Comparison of ENCODE assay signal across 8 cellular contexts in genomic region chr5:149959406-149960236, GRCh38. TPM values are rescaled to one million over a fixed set of nuclear protein-coding genes. Genes with fewer than 3 reads are reported as not detected.
DNase-seq lines count a peak whose midpoint lies in the region; ATAC-seq and TF ChIP-seq lines count a peak whose summit lies in the region.

No MANE protein-coding gene starts in this region.

- H3K4me1 ChIP-seq in naive thymus-derived CD4-positive, alpha-beta T cell (ENCODE audit: control insufficient read depth in 2 of 2, insufficient read depth in 2 of 2, low read length in 2 of 2) = peaks cover 16 to 28% of the 10 kb centered on the region in 2 donors
- H3K4me1 ChIP-seq in stomach smooth muscle (ENCODE audit: control insufficient read depth, insufficient read depth, low read length) = peaks cover 15% of the 10 kb centered on the region

- H3K4me3 Mint-ChIP-seq in activated CD8-positive, alpha-beta T cell treated with anti-CD3 and anti-CD28 coated beads, Interleukin-2, amount 10 ng/mL, durations not matched to agents 7 days and 5 days = peak overlapping the region; percentile 85
- H3K4me3 Mint-ChIP-seq in naive thymus-derived CD4-positive, alpha-beta T cell = peak overlapping the region; percentile 90 to 100 (median 96)

- H3K4me3 ChIP-seq in GM12875 (ENCODE audit: low read depth, low read length) = peak overlapping the region; percentile 79
- H3K4me3 ChIP-seq in epithelial cell of proximal tubule (ENCODE audit: low read depth, low read length) = peak overlapping the region; percentile 87
- peak overlapping the region; percentile 98 for H3K4me3 ChIP-seq in naive thymus-derived CD4-positive, alpha-beta T cell (ENCODE audit: low read length)
- peak overlapping the region; percentile 45 to 88 for H3K4me3 ChIP-seq in stomach smooth muscle (ENCODE audit: low read length in 2 of 2)

- CTCF ChIA-PET in activated CD8-positive, alpha-beta T cell treated with anti-CD3 and anti-CD28 coated beads, Interleukin-2, amount 10 ng/mL, durations not matched to agents 7 days and 5 days (lab: Charles Lee) = interaction anchor here (0.7 to 5.9 kb wide), 32 partner anchors 9 to 341 kb away, joined by 3 to 107 read pairs (median 5); partner anchors contain the start of genes HMGXB3 and TIGD6
- CTCF ChIA-PET in naive thymus-derived CD4-positive, alpha-beta T cell (lab: Charles Lee) = interaction anchor here (0.6 to 1.9 kb wide), 8 partner anchors 31 to 462 kb away, joined by 3 to 8 read pairs (median 3); partner anchors contain the start of genes HMGXB3 and TIGD6

- no peaks in the 10 kb centered on the region for H3K27me3 ChIP-seq in naive thymus-derived CD4-positive, alpha-beta T cell (ENCODE audit: control insufficient read depth in 2 of 2, insufficient read depth in 2 of 2, low read length in 2 of 2)
- no peaks in the 10 kb centered on the region for H3K27me3 ChIP-seq in stomach smooth muscle (ENCODE audit: control insufficient read depth in 1 of 2, insufficient read depth in 2 of 2, low read length in 2 of 2)

- no peaks in the 10 kb centered on the region for H3K9me3 Mint-ChIP-seq in activated CD8-positive, alpha-beta T cell treated with anti-CD3 and anti-CD28 coated beads, Interleukin-2, amount 10 ng/mL, durations not matched to agents 7 days and 5 days (ENCODE audit: insufficient read depth)
- peaks cover 0 to 3% (median 0%) of the 10 kb centered on the region in 11 donors for H3K9me3 Mint-ChIP-seq in naive thymus-derived CD4-positive, alpha-beta T cell

- H3K36me3 ChIP-seq in naive thymus-derived CD4-positive, alpha-beta T cell (ENCODE audit: control insufficient read depth in 2 of 3, insufficient read depth in 3 of 3, low read length in 3 of 3) = peaks cover 0 to 4% (median 0%) of the 10 kb centered on the region in 3 experiments
- no peaks in the 10 kb centered on the region for H3K36me3 ChIP-seq in stomach smooth muscle (ENCODE audit: control insufficient read depth in 2 of 2, insufficient read depth in 2 of 2, low read length in 2 of 2)

- H3K9me3 ChIP-seq in naive thymus-derived CD4-positive, alpha-beta T cell (ENCODE audit: control insufficient read depth in 2 of 3, low read length in 3 of 3) = no peaks in the 10 kb centered on the region
- no peaks in the 10 kb centered on the region for H3K9me3 ChIP-seq in stomach smooth muscle (ENCODE audit: control insufficient read depth in 2 of 2, low read length in 2 of 2)

- DNase-seq in NCI-H69 (lab: John Stamatoyannopoulos, UW) (peak; percentile 70), epithelial cell of proximal tubule (ENCODE audit: low read depth) (no peak)
- peak; percentile 59 for DNase-seq in activated CD8-positive, alpha-beta T cell treated with anti-CD3 and anti-CD28 coated beads, Interleukin-2, amount 10 ng/mL, durations not matched to agents 7 days and 5 days
- peak in 7 of 9 donors; percentile 22 to 76 (median 29) for DNase-seq in naive thymus-derived CD4-positive, alpha-beta T cell

- no peaks in the 10 kb centered on the region for H3K27me3 Mint-ChIP-seq in activated CD8-positive, alpha-beta T cell treated with anti-CD3 and anti-CD28 coated beads, Interleukin-2, amount 10 ng/mL, durations not matched to agents 7 days and 5 days (ENCODE audit: low read depth)
- no peaks in the 10 kb centered on the region for H3K27me3 Mint-ChIP-seq in naive thymus-derived CD4-positive, alpha-beta T cell

- TF ChIP-seq CTCF in 22Rv1 (IDR thresholded peaks at IDR 0.05) (peak; percentile 75), GM12875 (IDR thresholded peaks at IDR 0.05; ENCODE audit: borderline replicate concordance, insufficient read depth, low read depth, low read length) (peak; percentile 63; the same call in 1 of the 2 replicates), epithelial cell of proximal tubule (conservative IDR thresholded peaks at IDR 0.05; ENCODE audit: low read depth, low read length) (peak; percentile 71)

- intact Hi-C loops in naive thymus-derived CD4-positive, alpha-beta T cell (cut with micrococcal nuclease) = loop anchor here (1.0 to 10.0 kb wide), 19 partner anchors 31 to 1811 kb away; partner anchors contain the start of genes CSNK1A1 (in 2 of the 2), FBXO38 (in 2 of the 2), HMGXB3 (in 2 of the 2) and TIGD6 (in 2 of the 2)

- H3K27ac ChIP-seq in 22Rv1 (peak overlapping the region; percentile 75), stomach smooth muscle (ENCODE audit: low read length) (peak overlapping the region; percentile 92)
- H3K27ac ChIP-seq in naive thymus-derived CD4-positive, alpha-beta T cell (ENCODE audit: low read depth, low read length) = peak overlapping the region; percentile 77

- no peak for ATAC-seq in activated CD8-positive, alpha-beta T cell treated with anti-CD3 and anti-CD28 coated beads, Interleukin-2, amount 10 ng/mL, durations not matched to agents 7 days and 5 days
- peak; percentile 2 for ATAC-seq in naive thymus-derived CD4-positive, alpha-beta T cell
- ATAC-seq in HG03469 (IDR thresholded peaks at IDR 0.05; ENCODE audit: unreplicated experiment) = no peak

- H3K9ac ChIP-seq in stomach smooth muscle (ENCODE audit: low read length in 2 of 2) = peak overlapping the region; percentile 81 to 86

- peaks cover 5% of the 10 kb centered on the region for H3K36me3 Mint-ChIP-seq in activated CD8-positive, alpha-beta T cell treated with anti-CD3 and anti-CD28 coated beads, Interleukin-2, amount 10 ng/mL, durations not matched to agents 7 days and 5 days (ENCODE audit: low read depth)
- peaks cover 3 to 6% (median 4%) of the 10 kb centered on the region in 5 donors for H3K36me3 Mint-ChIP-seq in naive thymus-derived CD4-positive, alpha-beta T cell

- POLR2A ChIA-PET in activated CD8-positive, alpha-beta T cell treated with anti-CD3 and anti-CD28 coated beads, Interleukin-2, amount 10 ng/mL, durations not matched to agents 7 days and 5 days (lab: Charles Lee) = interaction anchor here (0.6 to 3.1 kb wide), 2 partner anchors 41 to 130 kb away, joined by 3 to 14 read pairs; partner anchors contain the start of genes HMGXB3 and TIGD6
- POLR2A ChIA-PET in naive thymus-derived CD4-positive, alpha-beta T cell (lab: Charles Lee) = interaction anchor here (0.6 to 1.9 kb wide), 10 partner anchors 7 to 1293 kb away, joined by 3 to 5 read pairs (median 3); partner anchors contain the start of genes CSNK1A1, GM2A, HMGXB3 and TIGD6

- peaks cover 37% of the 10 kb centered on the region for H3K4me1 Mint-ChIP-seq in activated CD8-positive, alpha-beta T cell treated with anti-CD3 and anti-CD28 coated beads, Interleukin-2, amount 10 ng/mL, durations not matched to agents 7 days and 5 days (ENCODE audit: low read depth)
- peaks cover 14 to 41% (median 34%) of the 10 kb centered on the region in 7 donors for H3K4me1 Mint-ChIP-seq in naive thymus-derived CD4-positive, alpha-beta T cell

- peak overlapping the region; percentile 78 for H3K27ac Mint-ChIP-seq in activated CD8-positive, alpha-beta T cell treated with anti-CD3 and anti-CD28 coated beads, Interleukin-2, amount 10 ng/mL, durations not matched to agents 7 days and 5 days
- peak overlapping the region; percentile 92 to 98 (median 97) for H3K27ac Mint-ChIP-seq in naive thymus-derived CD4-positive, alpha-beta T cell

RNA-seq across cellular contexts. Expression of gene SLC26A2, which starts 0.9 kb away (rescaled TPM):
- total RNA-seq in activated CD8-positive, alpha-beta T cell treated with anti-CD3 and anti-CD28 coated beads, Interleukin-2, amount 10 ng/mL, durations not matched to agents 7 days and 5 days = 1 to 10 TPM; 7.6 to 8.0 TPM
- 10.3 and 11.9 TPM in 2 replicates for total RNA-seq in epithelial cell of proximal tubule
- total RNA-seq in naive thymus-derived CD4-positive, alpha-beta T cell = 10 to 100 TPM in 2 of 5 experiments, 1 to 10 TPM in 3; 5.2 to 16.5 (median 9.6) TPM
- polyA plus RNA-seq in naive thymus-derived CD4-positive, alpha-beta T cell = 1 to 10 TPM; 3.2 to 3.9 TPM

RNA-seq across cellular contexts. Expression of gene PDE6A, which starts 15.0 kb away (rescaled TPM):
- not detected for total RNA-seq in activated CD8-positive, alpha-beta T cell treated with anti-CD3 and anti-CD28 coated beads, Interleukin-2, amount 10 ng/mL, durations not matched to agents 7 days and 5 days
- not detected in 2 replicates for total RNA-seq in epithelial cell of proximal tubule
- not detected for total RNA-seq in naive thymus-derived CD4-positive, alpha-beta T cell
- polyA plus RNA-seq in naive thymus-derived CD4-positive, alpha-beta T cell = under 1 TPM in 1 of 2 donors, not detected in 1; 0.11 TPM

RNA-seq across cellular contexts. Expression of gene TIGD6, which starts 40.8 kb away (rescaled TPM):
- total RNA-seq in activated CD8-positive, alpha-beta T cell treated with anti-CD3 and anti-CD28 coated beads, Interleukin-2, amount 10 ng/mL, durations not matched to agents 7 days and 5 days = 1 to 10 TPM; 1.1 to 1.4 TPM
- 0.75 and 3.8 TPM in 2 replicates for total RNA-seq in epithelial cell of proximal tubule
- total RNA-seq in naive thymus-derived CD4-positive, alpha-beta T cell = 1 to 10 TPM; 2.3 to 7.4 (median 2.8) TPM
- polyA plus RNA-seq in naive thymus-derived CD4-positive, alpha-beta T cell = 1 to 10 TPM; 4.1 to 5.5 TPM

RNA-seq across cellular contexts. Expression of gene HMGXB3, which starts 40.9 kb away (rescaled TPM):
- total RNA-seq in activated CD8-positive, alpha-beta T cell treated with anti-CD3 and anti-CD28 coated beads, Interleukin-2, amount 10 ng/mL, durations not matched to agents 7 days and 5 days = 10 to 100 TPM; 36.5 to 37.5 TPM
- 28.4 and 29.1 TPM in 2 replicates for total RNA-seq in epithelial cell of proximal tubule
- total RNA-seq in naive thymus-derived CD4-positive, alpha-beta T cell = 10 to 100 TPM; 27.2 to 40.6 (median 34.5) TPM
- 10 to 100 TPM in 1 of 2 donors, 1 to 10 TPM in 1; 8.2 to 12.6 TPM for polyA plus RNA-seq in naive thymus-derived CD4-positive, alpha-beta T cell
